1 cellular context compared by ENCODE assay signal in genomic region chr1:243313635-243314536, GRCh38.
TF ChIP-seq lines count a peak whose summit lies in the region.

No MANE protein-coding gene starts in this region.

TF ChIP-seq in HepG2, 621 proteins besides CTCF, POLR2A, EP300 and RAD21 (continued from another document):
- TF ChIP-seq FOXP1 (IDR thresholded peaks at IDR 0.05) (no peak), FOXP1 (CRISPR knock-in tag; IDR thresholded peaks at IDR 0.05) (no peak), CERS6 (CRISPR knock-in tag; IDR thresholded peaks at IDR 0.05) (no peak), HOXA3 (CRISPR knock-in tag; IDR thresholded peaks at IDR 0.05) (no peak), ZNF607 (CRISPR knock-in tag; IDR thresholded peaks at IDR 0.05; ENCODE audit: borderline replicate concordance) (no peak), ZC3H4 (CRISPR knock-in tag; IDR thresholded peaks at IDR 0.05; ENCODE audit: borderline replicate concordance) (no peak), MTERF4 (CRISPR knock-in tag; IDR thresholded peaks at IDR 0.05) (no peak)
